ENCODE assay signal across 1 cellular context in genomic region chr1:19413999-19414398, GRCh38.
TF ChIP-seq lines count a peak whose summit lies in the region.

No MANE protein-coding gene starts in this region.

TF ChIP-seq in IMR-90, 13 proteins besides CTCF, POLR2A, EP300 and RAD21:
- TF ChIP-seq SMC3 (IDR thresholded peaks at IDR 0.05; ENCODE audit: low read depth, low read length), result no peak
- TF ChIP-seq, protein P1, sequence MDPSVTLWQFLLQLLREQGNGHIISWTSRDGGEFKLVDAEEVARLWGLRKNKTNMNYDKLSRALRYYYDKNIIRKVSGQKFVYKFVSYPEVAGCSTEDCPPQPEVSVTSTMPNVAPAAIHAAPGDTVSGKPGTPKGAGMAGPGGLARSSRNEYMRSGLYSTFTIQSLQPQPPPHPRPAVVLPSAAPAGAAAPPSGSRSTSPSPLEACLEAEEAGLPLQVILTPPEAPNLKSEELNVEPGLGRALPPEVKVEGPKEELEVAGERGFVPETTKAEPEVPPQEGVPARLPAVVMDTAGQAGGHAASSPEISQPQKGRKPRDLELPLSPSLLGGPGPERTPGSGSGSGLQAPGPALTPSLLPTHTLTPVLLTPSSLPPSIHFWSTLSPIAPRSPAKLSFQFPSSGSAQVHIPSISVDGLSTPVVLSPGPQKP (IDR thresholded peaks at IDR 0.05; ENCODE audit: borderline replicate concordance, low read depth, low read length), result no peak
- TF ChIP-seq BHLHE40 (IDR thresholded peaks at IDR 0.05; ENCODE audit: low read depth, low read length), result no peak
- TF ChIP-seq MAZ (IDR thresholded peaks at IDR 0.05; ENCODE audit: borderline replicate concordance, low read depth, low read length), result no peak
- TF ChIP-seq MAFK (IDR thresholded peaks at IDR 0.05; ENCODE audit: low read depth, low read length), result no peak
